Comparison of ENCODE assay signal across 23 cellular contexts in the genomic region with DNA sequence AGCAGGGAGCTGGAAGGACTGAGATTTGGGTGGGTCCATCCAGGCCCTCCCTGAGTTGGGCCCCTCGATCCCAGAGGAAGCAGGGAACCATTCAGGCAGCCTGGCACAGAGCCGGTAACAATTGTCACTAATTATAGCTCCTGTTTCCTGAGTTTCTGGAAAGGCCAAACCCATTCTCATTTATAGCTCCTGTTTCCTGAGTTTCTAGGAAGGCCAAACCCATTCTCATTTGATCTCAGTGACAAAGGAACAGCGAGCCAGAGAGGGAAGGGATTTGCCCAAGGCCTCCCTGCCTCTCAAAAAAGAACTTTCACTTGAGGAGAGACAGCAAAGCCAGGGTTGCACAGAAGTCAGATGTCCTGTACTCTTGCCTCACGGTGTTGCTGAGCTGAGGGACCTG.
DNase-seq lines count a peak whose midpoint lies in the region; ATAC-seq and TF ChIP-seq lines count a peak whose summit lies in the region.
"Had no signal": no experiment of that assay in that cellular context is flagged by ENCODE, and none has a peak within 500 bp of the region (broad histone marks: within the 10 kb centered on the region; RNA-seq: fewer than 3 reads in every experiment).

No MANE protein-coding gene starts in this region.

- H3K79me1 ChIP-seq in neuronal stem cell (ENCODE audit: low read depth, low read length) = no peaks in the 10 kb centered on the region

- H3K4ac ChIP-seq in neuronal stem cell (ENCODE audit: low read length) = no peak overlapping the region

- ATAC-seq in gastroesophageal sphincter = peak; percentile 57
- ATAC-seq: body of pancreas, esophagus mucosa, K562 had no signal

- H3K9me3 ChIP-seq in BLaER1 (no peaks in the 10 kb centered on the region; the same call in 1 of the 2 replicates), gastroesophageal sphincter (no peaks in the 10 kb centered on the region), neuronal stem cell (replicated peaks in 1 of 2; ENCODE audit: control insufficient read depth in 2 of 2, insufficient read depth in 1 of 2, low read depth in 1 of 2, low read length in 2 of 2) (no peaks in the 10 kb centered on the region)
- H3K9me3 ChIP-seq: body of pancreas, HAP-1, MG63, ovary, right lobe of liver had no signal

- no peak overlapping the region for H2AK5ac ChIP-seq in neuronal stem cell (ENCODE audit: low read depth, low read length)

- H3K18ac ChIP-seq in neuronal stem cell (ENCODE audit: low read length) = peak overlapping the region; percentile 35

- H3K36me3 ChIP-seq in BLaER1 (no peaks in the 10 kb centered on the region), gastroesophageal sphincter (no peaks in the 10 kb centered on the region), neuronal stem cell (replicated peaks in 1 of 2; ENCODE audit: control insufficient read depth in 2 of 2, insufficient read depth in 2 of 2, low read length in 2 of 2) (no peaks in the 10 kb centered on the region)
- H3K36me3 ChIP-seq: HAP-1, MG63, ovary, right lobe of liver had no signal

- TF ChIP-seq CTCF in gastroesophageal sphincter (IDR thresholded peaks at IDR 0.05) = no peak

- H3K9ac ChIP-seq in BLaER1 = no peak overlapping the region
- no peak overlapping the region for H3K9ac ChIP-seq in neuronal stem cell (ENCODE audit: low read depth, low read length, poor library complexity)

- H3K4me1 ChIP-seq in BLaER1 = peaks cover 9% of the 10 kb centered on the region
- peaks cover 0 to 15% (median 0%) of the 10 kb centered on the region in 3 donors for H3K4me1 ChIP-seq in gastroesophageal sphincter
- H3K4me1 ChIP-seq in neuronal stem cell (ENCODE audit: control insufficient read depth in 2 of 2, insufficient read depth in 1 of 2, low read depth in 1 of 2, low read length in 2 of 2) = peaks cover 0 to 6% of the 10 kb centered on the region in 2 donors
- H3K4me1 ChIP-seq: body of pancreas, HAP-1, right lobe of liver had no signal

- DNase-seq in NCI-H1092 treated with DMSO at 0.1 percent for 48 hours (lab: John Stamatoyannopoulos, UW) = peak; percentile 54
- no peak for DNase-seq in neuronal stem cell (ENCODE audit: low spot score)
- no peak for DNase-seq in Ammon's horn (ENCODE audit: low spot score)
- DNase-seq in NCI-H146 treated with DMSO at 0.1 percent for 48 hours (lab: John Stamatoyannopoulos, UW; ENCODE audit: unreplicated experiment) = no peak
- no peak for DNase-seq in SW 1271 (lab: John Stamatoyannopoulos, UW)
- DNase-seq: activated CD4-positive, alpha-beta memory T cell treated with anti-CD3 and anti-CD28 coated beads for 36 hours; activated effector memory CD4-positive, alpha-beta T cell treated with Interleukin-2 at 50 U/mL for 16 hours; activated naive CD8-positive, alpha-beta T cell treated with anti-CD3 and anti-CD28 coated beads, Interleukin-2, amount 10 ng/mL, durations not matched to agents 7 days and 5 days; body of pancreas; CD8-positive, alpha-beta memory T cell; effector CD8-positive, alpha-beta T cell; islet precursor cell; MG63; NCI-H187 treated with DMSO at 0.1 percent for 48 hours; NCI-H510A treated with DMSO at 0.1 percent for 48 hours; ovary; right lobe of liver; stimulated activated CD4-positive, alpha-beta T cell treated with anti-CD3 and anti-CD28 coated beads, Interleukin-15, amount 100 ng/mL, for 24 hours had no signal

- no peak overlapping the region for H3K14ac ChIP-seq in neuronal stem cell (ENCODE audit: low read length)

- no peak overlapping the region for H2BK12ac ChIP-seq in neuronal stem cell (ENCODE audit: low read length)

- peak overlapping the region; percentile 63 for H2AFZ ChIP-seq in neuronal stem cell (ENCODE audit: low read length)

- H3K4me3 ChIP-seq in BLaER1 = no peak overlapping the region
- H3K4me3 ChIP-seq in gastroesophageal sphincter = no peak overlapping the region
- H3K4me3 ChIP-seq in neuronal stem cell (ENCODE audit: low read length in 2 of 2) = no peak overlapping the region
- H3K4me3 ChIP-seq: body of pancreas, HAP-1, K562, MG63, ovary, right lobe of liver had no signal

- no peak overlapping the region for H2BK120ac ChIP-seq in neuronal stem cell (ENCODE audit: low read depth, low read length)

- 0 to 20% methylated on average over 2 of the region's 4 CpGs for WGBS in gastroesophageal sphincter (ENCODE audit: low coverage in 1 of 2), 2 donors
- no CpG with 5 or more reads among the region's 4 CpGs for WGBS in neuronal stem cell (ENCODE audit: extremely low coverage in 2 of 2, insufficient read length in 2 of 2, insufficient replicate concordance in 1 of 2), 2 donors

- no peaks in the 10 kb centered on the region for H4K20me1 ChIP-seq in BLaER1

- no peaks in the 10 kb centered on the region for H3K27me3 ChIP-seq in BLaER1
- H3K27me3 ChIP-seq in gastroesophageal sphincter = no peaks in the 10 kb centered on the region
- no peaks in the 10 kb centered on the region for H3K27me3 ChIP-seq in neuronal stem cell (ENCODE audit: control insufficient read depth in 3 of 3, insufficient read depth in 3 of 3, low read depth in 1 of 3, low read length in 3 of 3)
- H3K27me3 ChIP-seq: body of pancreas, MG63, ovary, right lobe of liver had no signal

- TF ChIP-seq EP300 in gastroesophageal sphincter (IDR thresholded peaks at IDR 0.05) = no peak

- H4K8ac ChIP-seq in neuronal stem cell (ENCODE audit: low read depth, low read length) = no peak overlapping the region

- H3K27ac ChIP-seq in BLaER1 (no peak overlapping the region), gastroesophageal sphincter (no peak overlapping the region), neuronal stem cell (replicated peaks; ENCODE audit: low read length) (no peak overlapping the region)
- H3K27ac ChIP-seq: body of pancreas, ovary, right lobe of liver had no signal

- H2BK15ac ChIP-seq in neuronal stem cell (ENCODE audit: low read length) = no peak overlapping the region

- H3K23ac ChIP-seq in neuronal stem cell (ENCODE audit: low read depth, low read length, poor library complexity) = no peak overlapping the region

- no peak for TF ChIP-seq POLR2A in gastroesophageal sphincter (IDR thresholded peaks at IDR 0.05)

- H2BK5ac ChIP-seq in neuronal stem cell (ENCODE audit: low read length) = no peak overlapping the region

- no peak overlapping the region for H4K91ac ChIP-seq in neuronal stem cell (ENCODE audit: low read depth, low read length, poor library complexity)

- H3K4me2 ChIP-seq in BLaER1 (peak overlapping the region; percentile 22), neuronal stem cell (ENCODE audit: insufficient read depth, low read length, poor library complexity, severe bottlenecking) (no peak overlapping the region)
